Comparison of ENCODE assay signal across 18 cellular contexts in genomic region chr1:63728611-63729226, GRCh38.
"Had no signal": no experiment of that assay in that cellular context is flagged by ENCODE, and none has a peak within 500 bp of the region (broad histone marks: within the 10 kb centered on the region; RNA-seq: fewer than 3 reads in every experiment).

No MANE protein-coding gene starts in this region.

- H3K4me1 ChIP-seq: body of pancreas, gastrocnemius medialis had no signal

- H3K36me3 ChIP-seq: gastrocnemius medialis, heart right ventricle, ovary, suprapubic skin had no signal

- H3K4me1 Mint-ChIP-seq: activated naive CD4-positive, alpha-beta T cell treated with anti-CD3 and anti-CD28 coated beads, Interleukin-2, amount 50 U/mL, for 24 hours had no signal

- H3K27me3 ChIP-seq: body of pancreas, gastrocnemius medialis, heart right ventricle, ovary, suprapubic skin had no signal

- H3K9me3 ChIP-seq: body of pancreas, gastrocnemius medialis, heart right ventricle, ovary, suprapubic skin had no signal

- ATAC-seq: body of pancreas; gastrocnemius medialis; heart right ventricle; left ventricle myocardium superior; stimulated activated naive CD8-positive, alpha-beta T cell treated with anti-CD3 and anti-CD28 coated beads, Interleukin-15, Interleukin-2, amounts not matched to agents 100 U/mL and 50 U/mL, for 24 hours had no signal

- H3K27ac ChIP-seq: body of pancreas, epithelial cell of prostate, gastrocnemius medialis, heart right ventricle, ovary, suprapubic skin had no signal

- H3K9me3 Mint-ChIP-seq: activated naive CD4-positive, alpha-beta T cell treated with anti-CD3 and anti-CD28 coated beads, Interleukin-2, amount 50 U/mL, for 24 hours had no signal

- H3K27ac Mint-ChIP-seq: activated naive CD4-positive, alpha-beta T cell treated with anti-CD3 and anti-CD28 coated beads, Interleukin-2, amount 50 U/mL, for 24 hours had no signal

- DNase-seq: activated CD4-positive, alpha-beta T cell treated with anti-CD3 and anti-CD28 coated beads, Interleukin-2, amount 50 U/mL, for 4 hours; activated CD4-positive, CD25-positive, alpha-beta regulatory T cell treated with anti-CD3 and anti-CD28 coated beads, Interleukin-2, amount 50 U/mL, for 72 hours; activated T-cell treated with anti-CD3 and anti-CD28 coated beads, Interleukin-2, amount 50 U/mL, for 1 hour; amniotic stem cell; body of pancreas; central memory CD4-positive, alpha-beta T cell; effector memory CD4-positive, alpha-beta T cell; gastrocnemius medialis; heart right ventricle; kidney; left ventricle myocardium superior; ovary; stimulated activated CD4-positive, alpha-beta T cell treated with anti-CD3 and anti-CD28 coated beads, Interleukin-4, amount 100 ng/mL, for 1 hour; stimulated activated CD8-positive, alpha-beta memory T cell treated with anti-CD3 and anti-CD28 coated beads, Interleukin-4, amount 100 ng/mL, for 48 hours; stimulated activated naive CD8-positive, alpha-beta T cell treated with anti-CD3 and anti-CD28 coated beads, Interleukin-15, Interleukin-2, amounts not matched to agents 100 U/mL and 50 U/mL, for 24 hours had no signal

- H3K27me3 Mint-ChIP-seq: activated naive CD4-positive, alpha-beta T cell treated with anti-CD3 and anti-CD28 coated beads, Interleukin-2, amount 50 U/mL, for 24 hours had no signal

- H3K4me3 Mint-ChIP-seq: activated naive CD4-positive, alpha-beta T cell treated with anti-CD3 and anti-CD28 coated beads, Interleukin-2, amount 50 U/mL, for 24 hours had no signal

- H3K36me3 Mint-ChIP-seq: activated naive CD4-positive, alpha-beta T cell treated with anti-CD3 and anti-CD28 coated beads, Interleukin-2, amount 50 U/mL, for 24 hours had no signal

- H3K4me3 ChIP-seq: body of pancreas, gastrocnemius medialis, heart right ventricle, ovary, suprapubic skin had no signal
